In genomic region chr22:47049078-47049609, GRCh38 we compare ENCODE assay signal across 25 cellular contexts.
DNase-seq lines count a peak whose midpoint lies in the region; ATAC-seq and TF ChIP-seq lines count a peak whose summit lies in the region.
"Had no signal": no experiment of that assay in that cellular context is flagged by ENCODE, and none has a peak within 500 bp of the region (broad histone marks: within the 10 kb centered on the region; RNA-seq: fewer than 3 reads in every experiment).

No MANE protein-coding gene starts in this region.

- peak overlapping the region; percentile 94 for H3K27ac ChIP-seq in OCI-LY3 (ENCODE audit: low read length)
- H3K27ac ChIP-seq: dorsolateral prefrontal cortex, neutrophil, psoas muscle, tibial artery had no signal

- H3K79me2 ChIP-seq in OCI-LY3 (ENCODE audit: low read length): peaks cover 25% of the 10 kb centered on the region

- H3K9ac ChIP-seq in OCI-LY3 (ENCODE audit: low read length): peak overlapping the region; percentile 60

- H3K36me3 ChIP-seq in OCI-LY3 (replicated peaks; ENCODE audit: low read depth, low read length): peaks cover 11% of the 10 kb centered on the region

- in situ Hi-C loops in GM13976 (cut with MboI; ENCODE audit: low sequenced_read_pairs, unreplicated experiment): no loop called here

- peaks cover 35% of the 10 kb centered on the region for H3K4me1 ChIP-seq in OCI-LY3 (ENCODE audit: low read length)
- H3K4me1 ChIP-seq: psoas muscle, tibial artery had no signal

- DNase-seq in activated T-cell treated with anti-CD3 and anti-CD28 coated beads, Interleukin-2, amount 50 U/mL, for 72 hours: no peak
- DNase-seq in activated T-cell treated with anti-CD3 and anti-CD28 coated beads, Interleukin-2, amount 50 U/mL, for 24 hours: no peak
- no peak for DNase-seq in left colon
- no peak for DNase-seq in stimulated activated CD4-positive, alpha-beta T cell treated with anti-CD3 and anti-CD28 coated beads, Interleukin-4, amount 100 ng/mL, for 4 hours
- DNase-seq in GM13976 (ENCODE audit: low spot score): no peak
- DNase-seq: activated CD4-positive, alpha-beta T cell treated with anti-CD3 and anti-CD28 coated beads for 36 hours; activated CD8-positive, alpha-beta T cell treated with anti-CD3 and anti-CD28 coated beads, Interleukin-2, amount 10 ng/mL, durations not matched to agents 7 days and 5 days; activated effector memory CD4-positive, alpha-beta T cell treated with Interleukin-2 at 50 U/mL for 16 hours; central memory CD4-positive, alpha-beta T cell; dorsolateral prefrontal cortex; GDM1; left cardiac atrium; NCI-H1092 treated with DMSO at 0.1 percent for 48 hours; NCI-H1930; NCI-H526; NK-92 treated with Interleukin-12 subunit alpha and Interleukin-12 subunit beta, amount 100 ng/mL, for 24 hours; tibial artery had no signal

- peaks cover 78% of the 10 kb centered on the region for H4K20me1 ChIP-seq in OCI-LY3 (ENCODE audit: insufficient read depth, low read length)

- no peaks in the 10 kb centered on the region for H3K9me3 ChIP-seq in OCI-LY3 (ENCODE audit: insufficient read depth, low read length)
- H3K9me3 ChIP-seq: neutrophil, psoas muscle, tibial artery had no signal

- no peaks in the 10 kb centered on the region for H3K36me3 Mint-ChIP-seq in activated T-cell treated with anti-CD3 and anti-CD28 coated beads, Interleukin-2, amount 50 U/mL, for 72 hours (ENCODE audit: insufficient read depth in 2 of 2)
- peaks cover 17% of the 10 kb centered on the region for H3K36me3 Mint-ChIP-seq in activated T-cell treated with anti-CD3 and anti-CD28 coated beads, Interleukin-2, amount 50 U/mL, for 24 hours (ENCODE audit: low read depth)
- H3K36me3 Mint-ChIP-seq in stimulated activated memory B cell treated with anti-CD40 and anti-IgM and Interleukin-4, amounts not matched to agents 10 μg/mL and 1 μg/mL and 100 μg/mL, for 72 hours: peaks cover 32% of the 10 kb centered on the region
- H3K36me3 Mint-ChIP-seq: activated naive CD8-positive, alpha-beta T cell had no signal

- peak overlapping the region; percentile 43 for H3K27ac Mint-ChIP-seq in activated T-cell treated with anti-CD3 and anti-CD28 coated beads, Interleukin-2, amount 50 U/mL, for 72 hours
- H3K27ac Mint-ChIP-seq in activated T-cell treated with anti-CD3 and anti-CD28 coated beads, Interleukin-2, amount 50 U/mL, for 24 hours: no peak overlapping the region
- peak overlapping the region; percentile 42 for H3K27ac Mint-ChIP-seq in stimulated activated memory B cell treated with anti-CD40 and anti-IgM and Interleukin-4, amounts not matched to agents 10 μg/mL and 1 μg/mL and 100 μg/mL, for 72 hours
- H3K27ac Mint-ChIP-seq: activated CD4-positive, alpha-beta T cell treated with anti-CD3 and anti-CD28 coated beads for 36 hours; activated CD8-positive, alpha-beta T cell treated with anti-CD3 and anti-CD28 coated beads, Interleukin-2, amount 10 ng/mL, durations not matched to agents 7 days and 5 days; activated naive CD8-positive, alpha-beta T cell; B cell had no signal

- H3K4me3 Mint-ChIP-seq in activated T-cell treated with anti-CD3 and anti-CD28 coated beads, Interleukin-2, amount 50 U/mL, for 72 hours: no peak overlapping the region
- H3K4me3 Mint-ChIP-seq in activated T-cell treated with anti-CD3 and anti-CD28 coated beads, Interleukin-2, amount 50 U/mL, for 24 hours: no peak overlapping the region
- H3K4me3 Mint-ChIP-seq in stimulated activated memory B cell treated with anti-CD40 and anti-IgM and Interleukin-4, amounts not matched to agents 10 μg/mL and 1 μg/mL and 100 μg/mL, for 72 hours: no peak overlapping the region
- H3K4me3 Mint-ChIP-seq: activated CD4-positive, alpha-beta T cell treated with anti-CD3 and anti-CD28 coated beads for 36 hours; activated CD8-positive, alpha-beta T cell treated with anti-CD3 and anti-CD28 coated beads, Interleukin-2, amount 10 ng/mL, durations not matched to agents 7 days and 5 days; activated naive CD8-positive, alpha-beta T cell; B cell had no signal

- ATAC-seq in activated T-cell treated with anti-CD3 and anti-CD28 coated beads, Interleukin-2, amount 50 U/mL, for 72 hours (replicated peaks in 1 of 2): no peak
- peak; percentile 2 for ATAC-seq in left colon
- peak; percentile 52 for ATAC-seq in stimulated activated memory B cell treated with anti-CD40 and anti-IgM and Interleukin-4, amounts not matched to agents 10 μg/mL and 1 μg/mL and 100 μg/mL, for 72 hours
- ATAC-seq in HG02678 (IDR thresholded peaks at IDR 0.05; ENCODE audit: unreplicated experiment): no peak
- ATAC-seq: activated CD4-positive, alpha-beta T cell treated with anti-CD3 and anti-CD28 coated beads for 36 hours; activated CD8-positive, alpha-beta T cell treated with anti-CD3 and anti-CD28 coated beads, Interleukin-2, amount 10 ng/mL, durations not matched to agents 7 days and 5 days; HCT116; left cardiac atrium; psoas muscle had no signal

- intact Hi-C loops in left colon (cut with DNase I, micrococcal nuclease): no loop called here

- H3K27me3 Mint-ChIP-seq in activated T-cell treated with anti-CD3 and anti-CD28 coated beads, Interleukin-2, amount 50 U/mL, for 72 hours (ENCODE audit: low read depth): no peaks in the 10 kb centered on the region
- no peaks in the 10 kb centered on the region for H3K27me3 Mint-ChIP-seq in activated T-cell treated with anti-CD3 and anti-CD28 coated beads, Interleukin-2, amount 50 U/mL, for 24 hours
- no peaks in the 10 kb centered on the region for H3K27me3 Mint-ChIP-seq in stimulated activated memory B cell treated with anti-CD40 and anti-IgM and Interleukin-4, amounts not matched to agents 10 μg/mL and 1 μg/mL and 100 μg/mL, for 72 hours
- H3K27me3 Mint-ChIP-seq: activated CD4-positive, alpha-beta T cell treated with anti-CD3 and anti-CD28 coated beads for 36 hours; activated naive CD8-positive, alpha-beta T cell; B cell had no signal

- H2AFZ ChIP-seq in OCI-LY3 (ENCODE audit: low read depth, low read length): no peak overlapping the region

- peak overlapping the region; percentile 60 for H3K4me3 ChIP-seq in OCI-LY3 (ENCODE audit: low read length)
- H3K4me3 ChIP-seq: dorsolateral prefrontal cortex, psoas muscle, tibial artery had no signal

- no peaks in the 10 kb centered on the region for H3K27me3 ChIP-seq in OCI-LY3 (ENCODE audit: low read depth, low read length)
- H3K27me3 ChIP-seq: dorsolateral prefrontal cortex, neutrophil, tibial artery had no signal

- no peaks in the 10 kb centered on the region for H3K9me3 Mint-ChIP-seq in activated T-cell treated with anti-CD3 and anti-CD28 coated beads, Interleukin-2, amount 50 U/mL, for 72 hours
- no peaks in the 10 kb centered on the region for H3K9me3 Mint-ChIP-seq in activated T-cell treated with anti-CD3 and anti-CD28 coated beads, Interleukin-2, amount 50 U/mL, for 24 hours
- no peaks in the 10 kb centered on the region for H3K9me3 Mint-ChIP-seq in stimulated activated memory B cell treated with anti-CD40 and anti-IgM and Interleukin-4, amounts not matched to agents 10 μg/mL and 1 μg/mL and 100 μg/mL, for 72 hours

- H3K4me2 ChIP-seq in OCI-LY3 (ENCODE audit: low read length): peak overlapping the region; percentile 75

- H3K4me1 Mint-ChIP-seq in activated T-cell treated with anti-CD3 and anti-CD28 coated beads, Interleukin-2, amount 50 U/mL, for 72 hours (ENCODE audit: low read depth): peaks cover 20% of the 10 kb centered on the region
- peaks cover 27% of the 10 kb centered on the region for H3K4me1 Mint-ChIP-seq in activated T-cell treated with anti-CD3 and anti-CD28 coated beads, Interleukin-2, amount 50 U/mL, for 24 hours (ENCODE audit: low read depth)
- peaks cover 77% of the 10 kb centered on the region for H3K4me1 Mint-ChIP-seq in stimulated activated memory B cell treated with anti-CD40 and anti-IgM and Interleukin-4, amounts not matched to agents 10 μg/mL and 1 μg/mL and 100 μg/mL, for 72 hours

- TF ChIP-seq CTCF in OCI-LY3 (IDR thresholded peaks at IDR 0.05; ENCODE audit: low read depth, low read length) (peak; percentile 33; the same call in 1 of the 2 replicates), GM13976 (IDR thresholded peaks at IDR 0.05; ENCODE audit: borderline replicate concordance, control extremely low read depth, extremely low read depth, insufficient read depth, missing control alignments) (no peak)

Comparison
In these comparisons a context has a peak if more than half of its experiments do, and no peak if none do; other contexts are left out.
1. ATAC-seq: peak in left colon (single experiment) and stimulated activated memory B cell treated with anti-CD40 and anti-IgM and Interleukin-4, amounts not matched to agents 10 μg/mL and 1 μg/mL and 100 μg/mL, for 72 hours (single experiment); none in activated T-cell treated with anti-CD3 and anti-CD28 coated beads, Interleukin-2, amount 50 U/mL, for 72 hours (0 of 2) and HG02678 (single experiment).